Comparison of ENCODE assay signal across 18 cellular contexts in the genomic region with DNA sequence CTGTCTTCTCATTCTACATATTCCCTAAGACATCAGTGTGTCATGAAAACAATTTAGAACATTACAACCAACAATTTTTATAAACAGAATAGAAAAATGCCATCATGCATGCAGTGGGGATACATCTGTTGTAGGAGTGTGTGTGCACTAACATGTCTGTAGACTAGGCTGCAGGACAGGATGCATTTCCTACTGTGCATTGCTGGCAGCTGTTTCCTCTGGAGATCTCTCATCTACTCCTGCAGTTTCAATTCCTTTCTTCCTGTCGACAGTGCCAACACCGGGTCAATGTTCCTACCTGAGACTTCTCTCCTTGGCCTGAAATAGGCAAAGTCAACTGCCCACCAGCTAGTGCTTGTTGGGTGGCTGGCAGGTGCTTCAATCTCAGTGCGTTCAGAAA.
DNase-seq lines count a peak whose midpoint lies in the region; ATAC-seq and TF ChIP-seq lines count a peak whose summit lies in the region.
"Had no signal": no experiment of that assay in that cellular context is flagged by ENCODE, and none has a peak within 500 bp of the region (broad histone marks: within the 10 kb centered on the region; RNA-seq: fewer than 3 reads in every experiment).

No MANE protein-coding gene starts in this region.

- POLR2A ChIA-PET in CD4-positive, alpha-beta T cell (lab: Charles Lee) = interaction anchor here (1.9 to 2.0 kb wide), 2 partner anchors 8 to 25 kb away, joined by 4 to 5 read pairs; no protein-coding TSS in a partner anchor

- H3K9me3 ChIP-seq in CD4-positive, alpha-beta T cell (ENCODE audit: control insufficient read depth, low read length) = no peaks in the 10 kb centered on the region
- H3K9me3 ChIP-seq in DND-41 (ENCODE audit: insufficient read depth, low read length, severe bottlenecking) (no peaks in the 10 kb centered on the region), T-helper 17 cell (ENCODE audit: control insufficient read depth, low read length, poor library complexity, severe bottlenecking) (no peaks in the 10 kb centered on the region)
- H3K9me3 ChIP-seq: MG63 had no signal

- no peak for TF ChIP-seq POLR2A in erythroblast (IDR thresholded peaks at IDR 0.05; ENCODE audit: low read length)

- no peak overlapping the region for H3K27ac ChIP-seq in CD4-positive, alpha-beta T cell (ENCODE audit: low read depth, low read length)
- no peak overlapping the region for H3K27ac ChIP-seq in DND-41 (ENCODE audit: low read length)
- H3K27ac ChIP-seq: PC-9 had no signal

- DNase-seq in CD4-positive, alpha-beta T cell = no peak
- DNase-seq in DND-41 = peak; percentile 10
- DNase-seq in T-helper 17 cell = no peak
- DNase-seq in left lobe of liver (ENCODE audit: low spot score) = no peak
- DNase-seq in erythroblast (lab: John Stamatoyannopoulos, UW) = no peak
- no peak for DNase-seq in NCI-H146 treated with DMSO at 0.1 percent for 48 hours (lab: John Stamatoyannopoulos, UW; ENCODE audit: unreplicated experiment)
- DNase-seq: DMS53, H7, Kasumi-1, MG63, NCI-H1417, NCI-H187, NCI-H446 treated with DMSO at 0.1 percent for 48 hours, NCI-H526 treated with DMSO at 0.1 percent for 48 hours, RPMI8226, SHP77 had no signal

- H3K79me2 ChIP-seq in DND-41 (ENCODE audit: insufficient read depth, low read length) = peaks cover 18% of the 10 kb centered on the region

- H3K9ac ChIP-seq in DND-41 (ENCODE audit: low read depth, low read length) = no peak overlapping the region

- H3K4me2 ChIP-seq in DND-41 (ENCODE audit: insufficient read depth, low read length) = no peak overlapping the region
- H3K4me2 ChIP-seq: PC-9 had no signal

- CTCF ChIA-PET in CD4-positive, alpha-beta T cell (lab: Charles Lee) = no interaction called here

- H3K9me3 Mint-ChIP-seq in CD4-positive, alpha-beta T cell = no peaks in the 10 kb centered on the region

- no peak overlapping the region for H2AFZ ChIP-seq in DND-41 (ENCODE audit: low read depth, low read length)
- H2AFZ ChIP-seq: PC-9 had no signal

- peak overlapping the region; percentile 2 for H3K27ac Mint-ChIP-seq in CD4-positive, alpha-beta T cell
- H3K27ac Mint-ChIP-seq in T-helper 17 cell = peak overlapping the region; percentile 2

- no peak for TF ChIP-seq CTCF in CD4-positive, alpha-beta T cell (IDR thresholded peaks at IDR 0.05)
- TF ChIP-seq CTCF in DND-41 (IDR thresholded peaks at IDR 0.05; ENCODE audit: borderline replicate concordance, extremely low read depth, low read length, poor library complexity, severe bottlenecking) = no peak

- no peaks in the 10 kb centered on the region for H3K27me3 Mint-ChIP-seq in CD4-positive, alpha-beta T cell
- H3K27me3 Mint-ChIP-seq in T-helper 17 cell = no peaks in the 10 kb centered on the region

- peaks cover 62% of the 10 kb centered on the region for H3K36me3 Mint-ChIP-seq in CD4-positive, alpha-beta T cell (ENCODE audit: low read depth)
- H3K36me3 Mint-ChIP-seq in T-helper 17 cell (ENCODE audit: low read depth) = peaks cover 3% of the 10 kb centered on the region

- H3K4me3 ChIP-seq in DND-41 (ENCODE audit: low read depth in 1 of 2, low read length in 2 of 2) = no peak overlapping the region
- H3K4me3 ChIP-seq: MG63, PC-9 had no signal

- peaks cover 13% of the 10 kb centered on the region; the same call in 1 of the 2 replicates for H4K20me1 ChIP-seq in DND-41 (ENCODE audit: insufficient read depth, low read length)

- H3K4me1 Mint-ChIP-seq in CD4-positive, alpha-beta T cell (ENCODE audit: low read depth) = peaks cover 74% of the 10 kb centered on the region
- H3K4me1 Mint-ChIP-seq in T-helper 17 cell = peaks cover 44% of the 10 kb centered on the region

- H3K4me3 Mint-ChIP-seq in CD4-positive, alpha-beta T cell = no peak overlapping the region
- H3K4me3 Mint-ChIP-seq in T-helper 17 cell = no peak overlapping the region

- H3K36me3 ChIP-seq in DND-41 (ENCODE audit: insufficient read depth, low read length) = peaks cover 9% of the 10 kb centered on the region
- H3K36me3 ChIP-seq: MG63 had no signal

- H3K4me1 ChIP-seq in DND-41 (ENCODE audit: insufficient read depth, low read length) = no peaks in the 10 kb centered on the region

- intact Hi-C loops in CD4-positive, alpha-beta T cell (cut with DNase I, micrococcal nuclease) = no loop called here

- peak; percentile 46 for ATAC-seq in CD4-positive, alpha-beta T cell (ENCODE audit: poor library complexity)
- ATAC-seq in DND-41 (ENCODE audit: insufficient read depth, low read depth) (peak; percentile 65; the same call in 1 of the 3 replicates), T-helper 17 cell (no peak), left lobe of liver (peak; percentile 14), GM21717 (IDR thresholded peaks at IDR 0.05; ENCODE audit: unreplicated experiment) (no peak)

- no peaks in the 10 kb centered on the region for H3K27me3 ChIP-seq in CD4-positive, alpha-beta T cell (ENCODE audit: control insufficient read depth, insufficient read depth, low read length)
- no peaks in the 10 kb centered on the region for H3K27me3 ChIP-seq in DND-41 (ENCODE audit: insufficient read depth, low read length, poor library complexity)
- H3K27me3 ChIP-seq: MG63 had no signal

Comparison
In these comparisons a context has a peak if more than half of its experiments do, and no peak if none do; other contexts are left out.
1. ATAC-seq: peak in CD4-positive, alpha-beta T cell (single experiment), DND-41 (single experiment) and left lobe of liver (single experiment); none in T-helper 17 cell (single experiment) and GM21717 (single experiment).